13 cellular contexts compared by ENCODE assay signal in genomic region chr16:57651344-57652333, GRCh38. TPM values are rescaled to one million over a fixed set of nuclear protein-coding genes. Genes with fewer than 3 reads are reported as not detected.
A peak's percentile ranks its signal among the peaks of the same experiment; 100 is the strongest.
DNase-seq lines count a peak whose midpoint lies in the region; ATAC-seq and TF ChIP-seq lines count a peak whose summit lies in the region.
"Had no signal": no experiment of that assay in that cellular context is flagged by ENCODE, and none has a peak within 500 bp of the region (broad histone marks: within the 10 kb centered on the region; RNA-seq: fewer than 3 reads in every experiment).

No MANE protein-coding gene starts in this region.

- H3K9me3 ChIP-seq in Loucy (ENCODE audit: insufficient read depth, low read depth, low read length), result no peaks in the 10 kb centered on the region
- H3K9me3 ChIP-seq in neuronal stem cell (replicated peaks in 1 of 2; ENCODE audit: control insufficient read depth in 2 of 2, insufficient read depth in 1 of 2, low read depth in 1 of 2, low read length in 2 of 2), result no peaks in the 10 kb centered on the region
- no peaks in the 10 kb centered on the region for H3K9me3 ChIP-seq in mucosa of descending colon
- H3K9me3 ChIP-seq: uterus had no signal

- H3K9me3 Mint-ChIP-seq in activated naive CD8-positive, alpha-beta T cell treated with anti-CD3 and anti-CD28 coated beads, Interleukin-2, amount 50 U/mL, for 24 hours, result no peaks in the 10 kb centered on the region

- TF ChIP-seq CTCF in Loucy (conservative IDR thresholded peaks at IDR 0.05; ENCODE audit: low read length) (peak; percentile 44), mucosa of descending colon (IDR thresholded peaks at IDR 0.05) (no peak)

- no peak overlapping the region for H3K18ac ChIP-seq in neuronal stem cell (ENCODE audit: low read length)

- peaks cover 31% of the 10 kb centered on the region for H3K4me1 Mint-ChIP-seq in activated naive CD8-positive, alpha-beta T cell treated with anti-CD3 and anti-CD28 coated beads, Interleukin-2, amount 50 U/mL, for 24 hours

- peak overlapping the region; percentile 9 for H3K14ac ChIP-seq in neuronal stem cell (ENCODE audit: low read length)

- ATAC-seq in activated naive CD8-positive, alpha-beta T cell treated with anti-CD3 and anti-CD28 coated beads, Interleukin-2, amount 50 U/mL, for 24 hours, result no peak
- no peak for ATAC-seq in mucosa of descending colon

- H3K36me3 ChIP-seq in Loucy (ENCODE audit: insufficient read depth, low read length), result no peaks in the 10 kb centered on the region
- H3K36me3 ChIP-seq in neuronal stem cell (replicated peaks in 1 of 2; ENCODE audit: control insufficient read depth in 2 of 2, insufficient read depth in 2 of 2, low read length in 2 of 2), result peaks cover 31 to 35% of the 10 kb centered on the region in 2 donors
- no peaks in the 10 kb centered on the region for H3K36me3 ChIP-seq in mucosa of descending colon (ENCODE audit: low read depth)
- H3K36me3 ChIP-seq: uterus had no signal

- intact Hi-C loops in mucosa of descending colon (cut with DNase I, micrococcal nuclease), result no loop called here

- no peak overlapping the region for H2BK120ac ChIP-seq in neuronal stem cell (ENCODE audit: low read depth, low read length)

- H2AK5ac ChIP-seq in neuronal stem cell (ENCODE audit: low read depth, low read length), result no peak overlapping the region

- H2AFZ ChIP-seq in Loucy (ENCODE audit: low read length) (peak overlapping the region; percentile 9; the same call in 1 of the 2 replicates), neuronal stem cell (ENCODE audit: low read length) (no peak overlapping the region)

- H3K27me3 Mint-ChIP-seq in activated naive CD8-positive, alpha-beta T cell treated with anti-CD3 and anti-CD28 coated beads, Interleukin-2, amount 50 U/mL, for 24 hours, result no peaks in the 10 kb centered on the region

- no peaks in the 10 kb centered on the region for H3F3A ChIP-seq in Loucy (ENCODE audit: low read depth)

- no peak overlapping the region for H4K8ac ChIP-seq in neuronal stem cell (ENCODE audit: low read depth, low read length)

- peaks cover 28% of the 10 kb centered on the region for H3K4me1 ChIP-seq in Loucy (ENCODE audit: insufficient read depth, low read length, poor library complexity, severe bottlenecking)
- peaks cover 11 to 14% of the 10 kb centered on the region in 2 donors for H3K4me1 ChIP-seq in neuronal stem cell (ENCODE audit: control insufficient read depth in 2 of 2, insufficient read depth in 1 of 2, low read depth in 1 of 2, low read length in 2 of 2)
- H3K4me1 ChIP-seq in mucosa of descending colon (ENCODE audit: low read depth), result no peaks in the 10 kb centered on the region
- H3K4me1 ChIP-seq: uterus had no signal

- no peaks in the 10 kb centered on the region for H3K9me2 ChIP-seq in Loucy (replicated peaks; ENCODE audit: low read depth, low read length)

- H3K9ac ChIP-seq in Loucy (ENCODE audit: low read depth, low read length, poor library complexity, severe bottlenecking) (peak overlapping the region; percentile 1), neuronal stem cell (ENCODE audit: low read depth, low read length, poor library complexity) (no peak overlapping the region)

- H3K27ac ChIP-seq in neuronal stem cell (replicated peaks; ENCODE audit: low read length), result no peak overlapping the region
- H3K27ac ChIP-seq: uterus had no signal

- no CpG with 5 or more reads among the region's 10 CpGs for WGBS in neuronal stem cell (ENCODE audit: extremely low coverage in 2 of 2, insufficient read length in 2 of 2, insufficient replicate concordance in 1 of 2), 2 donors

- H2BK12ac ChIP-seq in neuronal stem cell (ENCODE audit: low read length), result no peak overlapping the region

- peak overlapping the region; percentile 7 for H3K4me3 ChIP-seq in Loucy (ENCODE audit: low read length, poor library complexity, severe bottlenecking)
- H3K4me3 ChIP-seq in neuronal stem cell (ENCODE audit: low read length in 2 of 2), result no peak overlapping the region
- H3K4me3 ChIP-seq in mucosa of descending colon, result no peak overlapping the region
- H3K4me3 ChIP-seq: uterus had no signal

- H3K4me2 ChIP-seq in Loucy (ENCODE audit: low read depth, low read length, poor library complexity, severe bottlenecking) (peak overlapping the region; percentile 36), neuronal stem cell (ENCODE audit: insufficient read depth, low read length, poor library complexity, severe bottlenecking) (no peak overlapping the region)

- H2BK5ac ChIP-seq in neuronal stem cell (ENCODE audit: low read length), result no peak overlapping the region

- H3K23ac ChIP-seq in neuronal stem cell (ENCODE audit: low read depth, low read length, poor library complexity), result no peak overlapping the region

- peaks cover 2% of the 10 kb centered on the region for H3K36me3 Mint-ChIP-seq in activated naive CD8-positive, alpha-beta T cell treated with anti-CD3 and anti-CD28 coated beads, Interleukin-2, amount 50 U/mL, for 24 hours (ENCODE audit: low read depth)

- H3K27me3 ChIP-seq in Loucy (ENCODE audit: insufficient read depth, low read length, poor library complexity, severe bottlenecking) (no peaks in the 10 kb centered on the region), neuronal stem cell (ENCODE audit: control insufficient read depth in 3 of 3, insufficient read depth in 3 of 3, low read depth in 1 of 3, low read length in 3 of 3) (no peaks in the 10 kb centered on the region)
- H3K27me3 ChIP-seq: uterus had no signal

- no peak overlapping the region for H2BK15ac ChIP-seq in neuronal stem cell (ENCODE audit: low read length)

- no peaks in the 10 kb centered on the region for H4K20me1 ChIP-seq in Loucy (ENCODE audit: insufficient read depth, low read length, poor library complexity, severe bottlenecking)

- no peak overlapping the region for H4K91ac ChIP-seq in neuronal stem cell (ENCODE audit: low read depth, low read length, poor library complexity)

- H3K79me1 ChIP-seq in neuronal stem cell (ENCODE audit: low read depth, low read length), result peaks cover 2% of the 10 kb centered on the region

- peak; percentile 22 for DNase-seq in activated effector memory CD4-positive, alpha-beta T cell treated with Interleukin-2 at 50 U/mL for 16 hours
- DNase-seq in activated effector memory CD4-positive, alpha-beta T cell treated with anti-CD3 and anti-CD28 coated beads, Interleukin-2, amount 50 U/mL, for 16 hours, result no peak
- no peak for DNase-seq in activated naive CD8-positive, alpha-beta T cell treated with anti-CD3 and anti-CD28 coated beads, Interleukin-2, amount 50 U/mL, for 24 hours
- DNase-seq in neuronal stem cell (ENCODE audit: low spot score) (no peak), mucosa of descending colon (no peak), hepatic stellate cell (ENCODE audit: low spot score) (no peak), GOT3 (lab: John Stamatoyannopoulos, UW) (no peak)
- DNase-seq: islet precursor cell, NCI-H2029 treated with DMSO at 0.1 percent for 48 hours, SIG-M5, uterus had no signal

- no peak overlapping the region for H3K4me3 Mint-ChIP-seq in activated naive CD8-positive, alpha-beta T cell treated with anti-CD3 and anti-CD28 coated beads, Interleukin-2, amount 50 U/mL, for 24 hours

- H3K4ac ChIP-seq in neuronal stem cell (ENCODE audit: low read length), result no peak overlapping the region

- H3K79me2 ChIP-seq in Loucy (ENCODE audit: insufficient read depth, low read length), result no peaks in the 10 kb centered on the region

- peak overlapping the region; percentile 9 for H3K27ac Mint-ChIP-seq in activated naive CD8-positive, alpha-beta T cell treated with anti-CD3 and anti-CD28 coated beads, Interleukin-2, amount 50 U/mL, for 24 hours

RNA-seq across cellular contexts. Expression of gene ADGRG3, which starts 16.5 kb away (rescaled TPM):
- 0.25 TPM for polyA plus RNA-seq in neuronal stem cell (2013, experiment 1 of 2)
- polyA plus RNA-seq in neuronal stem cell (2013, experiment 2 of 2), result 0.33 TPM
- total RNA-seq in mucosa of descending colon, result 1 to 10 TPM in 2 of 3 donors, under 1 TPM in 1; 0.84 to 3.4 (median 1.8) TPM
- total RNA-seq: renal cortical epithelial cell had no signal

RNA-seq across cellular contexts. Expression of gene ADGRG1, which starts 23.2 kb away (rescaled TPM):
- polyA plus RNA-seq in neuronal stem cell (2013, experiment 1 of 2), result 127 TPM
- polyA plus RNA-seq in neuronal stem cell (2013, experiment 2 of 2), result 124 TPM
- 100 to 1,000 TPM in 1 of 3 donors, 10 to 100 TPM in 2; 37.0 to 104 (median 98.4) TPM for total RNA-seq in mucosa of descending colon

RNA-seq across cellular contexts. Expression of gene DRC7, which starts 43.0 kb away (rescaled TPM):
- 0.28 TPM for polyA plus RNA-seq in neuronal stem cell (2013, experiment 1 of 2)
- polyA plus RNA-seq in neuronal stem cell (2013, experiment 2 of 2), result 0.21 TPM
- total RNA-seq in mucosa of descending colon, result not detected
